10 cellular contexts compared by ENCODE assay signal in the genomic region with DNA sequence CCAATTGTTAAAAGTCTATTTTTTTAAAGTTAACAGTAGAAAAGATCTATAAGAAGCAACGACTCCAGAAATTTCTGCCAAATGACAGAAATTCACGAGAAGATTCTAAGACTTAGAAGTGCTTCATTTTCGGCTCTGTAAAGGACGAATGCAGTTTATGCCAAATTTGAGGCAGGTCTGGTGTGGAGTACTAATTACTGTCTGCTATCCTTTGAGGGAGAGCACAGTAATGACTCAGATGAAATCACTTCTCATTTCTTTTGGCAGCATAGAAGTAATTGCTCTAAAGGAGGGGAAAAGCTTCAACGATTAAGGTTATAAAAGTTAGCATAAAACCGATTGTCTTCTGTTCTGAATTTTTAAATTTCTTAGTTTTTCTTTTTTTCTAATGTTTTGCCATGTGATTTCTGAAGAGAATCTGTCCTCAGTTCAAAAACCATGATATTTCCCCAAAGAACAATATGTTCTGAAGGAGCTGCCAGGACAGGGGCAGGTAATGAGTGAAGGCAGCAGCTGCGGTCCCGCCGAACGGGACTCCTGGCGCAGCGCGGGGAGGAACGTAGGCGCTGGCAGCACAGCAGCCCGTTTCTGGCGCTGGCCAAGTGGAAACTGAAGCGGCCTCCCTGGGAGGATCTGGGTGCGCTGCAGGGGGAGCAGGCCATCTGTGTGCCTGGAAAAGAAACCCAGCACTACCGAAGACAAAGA. TPM values are rescaled to one million over a fixed set of nuclear protein-coding genes. Genes with fewer than 3 reads are reported as not detected.
DNase-seq lines count a peak whose midpoint lies in the region; ATAC-seq and TF ChIP-seq lines count a peak whose summit lies in the region.
"Had no signal": no experiment of that assay in that cellular context is flagged by ENCODE, and none has a peak within 500 bp of the region (broad histone marks: within the 10 kb centered on the region; RNA-seq: fewer than 3 reads in every experiment).

No MANE protein-coding gene starts in this region.

- no peaks in the 10 kb centered on the region for H3K79me2 ChIP-seq in MM.1S (ENCODE audit: low read length)

- H3K9me2 ChIP-seq in MM.1S (replicated peaks; ENCODE audit: insufficient read depth, low read length), result no peaks in the 10 kb centered on the region

- H3K36me3 Mint-ChIP-seq in T-cell, result no peaks in the 10 kb centered on the region
- H3K36me3 Mint-ChIP-seq: IgD-negative memory B cell had no signal

- peaks cover 44% of the 10 kb centered on the region for H3K4me1 ChIP-seq in HUES64 (ENCODE audit: insufficient read depth, low read length)
- H3K4me1 ChIP-seq in MM.1S (ENCODE audit: low read length), result peaks cover 8% of the 10 kb centered on the region

- H4K20me1 ChIP-seq in MM.1S (ENCODE audit: insufficient read depth, low read length), result no peaks in the 10 kb centered on the region

- no peaks in the 10 kb centered on the region for H3K36me3 ChIP-seq in HUES64 (ENCODE audit: insufficient read depth, low read length)
- H3K36me3 ChIP-seq in MM.1S (replicated peaks; ENCODE audit: insufficient read depth, low read length), result no peaks in the 10 kb centered on the region

- H3K4me3 Mint-ChIP-seq in T-cell, result peak overlapping the region in 2 of 3 donors; percentile 41 to 59
- H3K4me3 Mint-ChIP-seq: IgD-negative memory B cell had no signal

- H2AFZ ChIP-seq in MM.1S (ENCODE audit: low read length), result no peak overlapping the region

- peaks cover 19 to 32% of the 10 kb centered on the region in 2 donors for H3K27me3 Mint-ChIP-seq in T-cell

- H3K4me3 ChIP-seq in HUES64 (ENCODE audit: low read length) (peak overlapping the region; percentile 38), retinal pigment epithelial cell (ENCODE audit: low read length) (peak overlapping the region; percentile 42), MM.1S (ENCODE audit: low read length) (no peak overlapping the region)

- peaks cover 0 to 3% (median 0%) of the 10 kb centered on the region in 3 donors for H3K9me3 Mint-ChIP-seq in T-cell

- H3K27ac Mint-ChIP-seq in T-cell, result no peak overlapping the region
- H3K27ac Mint-ChIP-seq: IgD-negative memory B cell had no signal

- H3K27ac ChIP-seq in HUES64 (ENCODE audit: low read depth, low read length), result no peak overlapping the region
- no peak overlapping the region for H3K27ac ChIP-seq in MM.1S (ENCODE audit: low read length)

- 54% methylated on average over 20 of the region's 20 CpGs for WGBS in HUES64

- peaks cover 7% of the 10 kb centered on the region; the same call in 1 of the 2 replicates for H3K27me3 ChIP-seq in HUES64 (ENCODE audit: insufficient read depth, low read length)
- no peaks in the 10 kb centered on the region for H3K27me3 ChIP-seq in MM.1S (replicated peaks; ENCODE audit: insufficient read depth, low read length)

- H3K9me3 ChIP-seq in HUES64 (ENCODE audit: insufficient read depth, low read depth, low read length) (peaks cover 7% of the 10 kb centered on the region; the same call in 1 of the 2 replicates), MM.1S (replicated peaks; ENCODE audit: insufficient read depth, low read length) (no peaks in the 10 kb centered on the region)

- DNase-seq in T-cell (no peak), globus pallidus (ENCODE audit: low spot score) (peak; percentile 34), retinal pigment epithelial cell (ENCODE audit: low read depth) (no peak), NK-92 (lab: John Stamatoyannopoulos, UW; ENCODE audit: unreplicated experiment) (no peak), MM.1S (no peak), HEK293T (ENCODE audit: extremely low spot score) (no peak)

- no peak overlapping the region for H3K4me2 ChIP-seq in MM.1S (ENCODE audit: low read depth, low read length)

- TF ChIP-seq CTCF in retinal pigment epithelial cell (conservative IDR thresholded peaks at IDR 0.05; ENCODE audit: low read depth, low read length) (no peak), MM.1S (IDR thresholded peaks at IDR 0.05; ENCODE audit: low read length) (no peak)

- POLR2A ChIA-PET in T-cell (lab: Charles Lee) (no interaction called here), HEK293T (lab: Yijun Ruan, JAX) (no interaction called here)

- peak in 2 of 4 experiments; percentile 27 to 34 for ATAC-seq in T-cell (replicated peaks in 1 of 4)
- ATAC-seq in HG03097 (IDR thresholded peaks at IDR 0.05; ENCODE audit: low FRiP score, unreplicated experiment), result no peak

- peaks cover 11 to 13% (median 11%) of the 10 kb centered on the region in 3 donors for H3K4me1 Mint-ChIP-seq in T-cell

- H3K9ac ChIP-seq in HUES64 (ENCODE audit: low read depth, low read length) (peak overlapping the region; percentile 20; the same call in 1 of the 2 replicates), MM.1S (ENCODE audit: low read length) (no peak overlapping the region)

- CTCF ChIA-PET in T-cell (lab: Charles Lee), result no interaction called here
- CTCF ChIA-PET in HEK293T (lab: Yijun Ruan, JAX), result no interaction called here

- H3F3A ChIP-seq in MM.1S (ENCODE audit: insufficient read depth, low read length), result no peaks in the 10 kb centered on the region

TF ChIP-seq in HEK293T, 16 proteins besides CTCF, POLR2A, EP300 and RAD21:
- TF ChIP-seq FOXK2 (IDR thresholded peaks at IDR 0.05) (no peak), L3MBTL2 (conservative IDR thresholded peaks at IDR 0.05) (no peak), NFRKB (IDR thresholded peaks at IDR 0.05) (no peak), CTBP1 (IDR thresholded peaks at IDR 0.05; ENCODE audit: borderline replicate concordance) (no peak), ELF4 (IDR thresholded peaks at IDR 0.05) (no peak), SUZ12 (IDR thresholded peaks at IDR 0.05) (no peak), LEF1 (IDR thresholded peaks at IDR 0.05; ENCODE audit: borderline replicate concordance) (no peak), BHLHE40 (IDR thresholded peaks at IDR 0.05; ENCODE audit: borderline replicate concordance) (no peak), HDGF (IDR thresholded peaks at IDR 0.05; ENCODE audit: borderline replicate concordance) (no peak), TARDBP (IDR thresholded peaks at IDR 0.05) (no peak), ARNT (IDR thresholded peaks at IDR 0.05) (no peak), FOXA1 (IDR thresholded peaks at IDR 0.05) (no peak), SP1 (IDR thresholded peaks at IDR 0.05) (no peak)
- TF ChIP-seq, protein P1, sequence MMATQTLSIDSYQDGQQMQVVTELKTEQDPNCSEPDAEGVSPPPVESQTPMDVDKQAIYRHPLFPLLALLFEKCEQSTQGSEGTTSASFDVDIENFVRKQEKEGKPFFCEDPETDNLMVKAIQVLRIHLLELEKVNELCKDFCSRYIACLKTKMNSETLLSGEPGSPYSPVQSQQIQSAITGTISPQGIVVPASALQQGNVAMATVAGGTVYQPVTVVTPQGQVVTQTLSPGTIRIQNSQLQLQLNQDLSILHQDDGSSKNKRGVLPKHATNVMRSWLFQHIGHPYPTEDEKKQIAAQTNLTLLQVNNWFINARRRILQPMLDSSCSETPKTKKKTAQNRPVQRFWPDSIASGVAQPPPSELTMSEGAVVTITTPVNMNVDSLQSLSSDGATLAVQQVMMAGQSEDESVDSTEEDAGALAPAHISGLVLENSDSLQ (IDR thresholded peaks at IDR 0.05), result no peak
TF ChIP-seq in HEK293T: peak in this region for 0.

RNA-seq across cellular contexts. Expression of gene G6PC2, which starts 11.5 kb away (rescaled TPM):
- not detected for polyA plus RNA-seq in HUES64 (2013, experiment 1 of 2)
- not detected for polyA plus RNA-seq in HUES64 (2013, experiment 2 of 2)
- total RNA-seq in T-cell, result not detected
- total RNA-seq: frontal cortex had no signal
- polyA plus RNA-seq: IgD-negative memory B cell had no signal

RNA-seq across cellular contexts. Expression of gene SPC25, which starts 22.4 kb away (rescaled TPM):
- polyA plus RNA-seq in HUES64 (2013, experiment 1 of 2), result 38.4 TPM
- polyA plus RNA-seq in HUES64 (2013, experiment 2 of 2), result 44.8 TPM
- total RNA-seq in T-cell, result under 1 TPM in 3 of 5 donors, not detected in 2; 0.32 to 0.83 (median 0.43) TPM
- polyA plus RNA-seq: IgD-negative memory B cell had no signal
